21 cellular contexts compared by ENCODE assay signal in genomic region chr4:82519776-82520175, GRCh38. TPM values are rescaled to one million over a fixed set of nuclear protein-coding genes. Genes with fewer than 3 reads are reported as not detected.
DNase-seq lines count a peak whose midpoint lies in the region; ATAC-seq, FAIRE-seq and TF ChIP-seq lines count a peak whose summit lies in the region.
"Had no signal": no experiment of that assay in that cellular context is flagged by ENCODE, and none has a peak within 500 bp of the region (broad histone marks: within the 10 kb centered on the region; RNA-seq: fewer than 3 reads in every experiment).

No MANE protein-coding gene starts in this region.

- no peak for FAIRE-seq in endothelial cell of umbilical vein (lab: Jason Lieb, UNC)
- FAIRE-seq: RCC 7860 had no signal

- H2BK5ac ChIP-seq in IMR-90 (ENCODE audit: low read depth, low read length, poor library complexity, severe bottlenecking) (no peak overlapping the region), mesenchymal stem cell (ENCODE audit: low read depth, low read length, poor library complexity, severe bottlenecking) (no peak overlapping the region)

- no peak overlapping the region for H3K4ac ChIP-seq in IMR-90 (ENCODE audit: low read depth, low read length)
- H3K4ac ChIP-seq in mesenchymal stem cell (ENCODE audit: low read depth in 1 of 2, low read length in 2 of 2), result no peak overlapping the region

- no peak for TF ChIP-seq POLR2A in IMR-90 (IDR thresholded peaks at IDR 0.05; ENCODE audit: low read depth, low read length)
- no peak for TF ChIP-seq POLR2A in endothelial cell of umbilical vein (IDR thresholded peaks at IDR 0.05; ENCODE audit: low read depth, low read length)

- in situ Hi-C loops in IMR-90 (cut with MboI; ENCODE audit: low sequenced_read_pairs), result no loop called here

- TF ChIP-seq RAD21 in IMR-90 (IDR thresholded peaks at IDR 0.05; ENCODE audit: low read length), result no peak

- no CpG with 5 or more reads among the region's 2 CpGs for WGBS in IMR-90 (ENCODE audit: extremely low coverage in 2 of 2, insufficient read length in 1 of 2), 2 experiments
- WGBS in mesenchymal stem cell, result 93% methylated on average over 2 of the region's 2 CpGs

- H3K79me1 ChIP-seq in IMR-90 (ENCODE audit: low read depth in 1 of 2, low read length in 2 of 2) (no peaks in the 10 kb centered on the region), mesenchymal stem cell (replicated peaks; ENCODE audit: low read length, poor library complexity, severe bottlenecking) (no peaks in the 10 kb centered on the region)

- no peak overlapping the region for H3K18ac ChIP-seq in IMR-90 (ENCODE audit: low read depth, low read length)
- no peak overlapping the region for H3K18ac ChIP-seq in mesenchymal stem cell (ENCODE audit: low read depth in 1 of 2, low read length in 2 of 2)

- H3K4me2 ChIP-seq in IMR-90 (ENCODE audit: low read depth, low read length) (no peak overlapping the region), endothelial cell of umbilical vein (ENCODE audit: insufficient read depth, low read length) (no peak overlapping the region), mesenchymal stem cell (ENCODE audit: low read length, poor library complexity, severe bottlenecking) (no peak overlapping the region)

- H3K9ac ChIP-seq in IMR-90 (ENCODE audit: low read depth, low read length) (no peak overlapping the region), endothelial cell of umbilical vein (replicated peaks; ENCODE audit: extremely low read depth, insufficient read depth, low read length) (no peak overlapping the region), mesenchymal stem cell (ENCODE audit: low read length) (peak overlapping the region; percentile 36)

- no peak overlapping the region for H2BK15ac ChIP-seq in IMR-90 (ENCODE audit: low read depth, low read length)
- no peak overlapping the region for H2BK15ac ChIP-seq in mesenchymal stem cell (ENCODE audit: low read depth, poor library complexity, severe bottlenecking)

- H3K27me3 ChIP-seq in IMR-90 (ENCODE audit: control insufficient read depth, insufficient read depth, low read length) (peaks cover 2% of the 10 kb centered on the region; the same call in 1 of the 2 replicates), endothelial cell of umbilical vein (ENCODE audit: control insufficient read depth in 2 of 2, insufficient read depth in 2 of 2, low read length in 2 of 2) (no peaks in the 10 kb centered on the region), mesenchymal stem cell (ENCODE audit: control insufficient read depth in 1 of 2, insufficient read depth in 1 of 2, low read length in 2 of 2) (no peaks in the 10 kb centered on the region), tibial artery (no peaks in the 10 kb centered on the region)
- H3K27me3 ChIP-seq: BE2C had no signal

- 0 out of 2 replicates have a peak, but pooled peaks cover 2% of the 10 kb centered on the region for H3K9me1 ChIP-seq in IMR-90 (ENCODE audit: insufficient read depth, low read length)
- H3K9me1 ChIP-seq in endothelial cell of umbilical vein (replicated peaks; ENCODE audit: control insufficient read depth, extremely low read depth, insufficient read depth, low read length), result no peaks in the 10 kb centered on the region

- H3K4me1 ChIP-seq in IMR-90 (ENCODE audit: control insufficient read depth, insufficient read depth, low read length), result peaks cover 9% of the 10 kb centered on the region
- peaks cover 40% of the 10 kb centered on the region for H3K4me1 ChIP-seq in endothelial cell of umbilical vein (ENCODE audit: control insufficient read depth, extremely low read depth, insufficient read depth, low read length)
- peaks cover 10% of the 10 kb centered on the region for H3K4me1 ChIP-seq in mesenchymal stem cell (ENCODE audit: control insufficient read depth, insufficient read depth, low read depth, low read length)
- H3K4me1 ChIP-seq in tibial artery, result peaks cover 0 to 8% (median 0%) of the 10 kb centered on the region in 4 donors
- H3K4me1 ChIP-seq: BE2C had no signal

- TF ChIP-seq CTCF in IMR-90 (conservative IDR thresholded peaks at IDR 0.05; ENCODE audit: low read depth, low read length) (no peak), endothelial cell of umbilical vein (IDR thresholded peaks at IDR 0.05; ENCODE audit: extremely low read depth in 1 of 2, insufficient read depth in 1 of 2, low read depth in 1 of 2, low read length in 2 of 2) (no peak), tibial artery (IDR thresholded peaks at IDR 0.05) (no peak)

- H2BK120ac ChIP-seq in IMR-90 (ENCODE audit: low read depth, low read length), result no peak overlapping the region
- H2BK120ac ChIP-seq in mesenchymal stem cell (ENCODE audit: low read depth, low read length), result no peak overlapping the region

- H3K4me3 ChIP-seq in IMR-90 (ENCODE audit: insufficient read depth, low read depth, low read length), result no peak overlapping the region
- no peak overlapping the region for H3K4me3 ChIP-seq in endothelial cell of umbilical vein (replicated peaks in 1 of 3; ENCODE audit: insufficient read depth in 1 of 3, low read depth in 1 of 3, low read length in 3 of 3)
- peak overlapping the region in 1 of 2 experiments; percentile 39 for H3K4me3 ChIP-seq in mesenchymal stem cell (ENCODE audit: insufficient read depth in 1 of 2, low read depth in 1 of 2, low read length in 2 of 2)
- no peak overlapping the region for H3K4me3 ChIP-seq in tibial artery
- H3K4me3 ChIP-seq: HAP-1 had no signal

- DNase-seq in IMR-90, result peak; percentile 11
- DNase-seq in RKO (ENCODE audit: low spot score), result peak; percentile 2
- DNase-seq in endothelial cell of umbilical vein (ENCODE audit: low read depth, low spot score), result peak; percentile 11
- peak; percentile 6 for DNase-seq in mesenchymal stem cell
- no peak for DNase-seq in activated CD4-positive, alpha-beta T cell treated with anti-CD3 and anti-CD28 coated beads, Interleukin-2, amount 50 U/mL, for 48 hours
- DNase-seq in tibial artery, result no peak
- DNase-seq in NCI-H1105 (lab: John Stamatoyannopoulos, UW), result no peak
- no peak for DNase-seq in stimulated activated CD4-positive, alpha-beta T cell treated with anti-CD3 and anti-CD28 coated beads, Interleukin-12 subunit alpha, Interleukin-12 subunit beta, amount 100 ng/mL, for 4 hours
- DNase-seq: BE2C; Calu3; CD4-positive, alpha-beta T cell; NCI-H1417; NCI-H1930; NCI-H2171; NCI-H446 treated with DMSO at 0.1 percent for 48 hours; NCI-H774; SIG-M5 had no signal

- H3K23ac ChIP-seq in IMR-90 (ENCODE audit: low read depth, low read length), result no peak overlapping the region
- H3K23ac ChIP-seq in mesenchymal stem cell (ENCODE audit: low read length in 2 of 2), result no peak overlapping the region

- CTCF ChIA-PET in IMR-90 (lab: Yijun Ruan, JAX) (no interaction called here), endothelial cell of umbilical vein (lab: Charles Lee) (interaction anchor here (4.7 kb wide), 1 partner anchor 220 kb away, joined by 31 read pairs; no protein-coding TSS in a partner anchor)

- no TSS peak for BruUV-seq in IMR-90 (replicated peaks; lab: Mats Ljungman, UMichigan)
- BruUV-seq in endothelial cell of umbilical vein (replicated peaks; lab: Mats Ljungman, UMichigan), result no TSS peak

- H3K27ac ChIP-seq in IMR-90 (ENCODE audit: insufficient read depth, low read length), result no peak overlapping the region
- H3K27ac ChIP-seq in endothelial cell of umbilical vein (ENCODE audit: insufficient read depth, low read depth, low read length), result no peak overlapping the region
- no peak overlapping the region for H3K27ac ChIP-seq in mesenchymal stem cell (ENCODE audit: low read length, poor library complexity, severe bottlenecking)
- no peak overlapping the region for H3K27ac ChIP-seq in tibial artery

- POLR2A ChIA-PET in IMR-90 (lab: Charles Lee; ENCODE audit: unreplicated experiment), result no interaction called here
- POLR2A ChIA-PET in endothelial cell of umbilical vein (lab: Charles Lee), result no interaction called here

- ATAC-seq in IMR-90 (ENCODE audit: low read depth), result no peak

- H2BK12ac ChIP-seq in mesenchymal stem cell (ENCODE audit: low read length in 2 of 2), result no peak overlapping the region

- no peak overlapping the region for H2AFZ ChIP-seq in IMR-90 (replicated peaks; ENCODE audit: low read length, poor library complexity)
- no peak overlapping the region for H2AFZ ChIP-seq in endothelial cell of umbilical vein (ENCODE audit: low read depth, low read length)
- H2AFZ ChIP-seq in mesenchymal stem cell (ENCODE audit: low read depth, low read length), result no peak overlapping the region

- H4K91ac ChIP-seq in IMR-90 (ENCODE audit: insufficient read depth, low read depth, low read length), result no peak overlapping the region
- no peak overlapping the region for H4K91ac ChIP-seq in mesenchymal stem cell (ENCODE audit: low read length)

- H2AK5ac ChIP-seq in IMR-90 (ENCODE audit: low read depth, low read length) (no peak overlapping the region), mesenchymal stem cell (ENCODE audit: low read length, severe bottlenecking) (no peak overlapping the region)

- dilution Hi-C loops in IMR-90 (cut with HindIII; ENCODE audit: low sequenced_read_pairs, unreplicated experiment) (no loop called here), endothelial cell of umbilical vein (cut with MboI; ENCODE audit: extremely low pct_ligation_motif_present, low sequenced_read_pairs) (no loop called here)

- H4K20me1 ChIP-seq in IMR-90 (ENCODE audit: insufficient read depth, low read length) (no peaks in the 10 kb centered on the region), endothelial cell of umbilical vein (replicated peaks; ENCODE audit: control insufficient read depth, extremely low read depth, insufficient read depth, low read length) (no peaks in the 10 kb centered on the region)

- H3K9me3 ChIP-seq in IMR-90 (ENCODE audit: control insufficient read depth, insufficient read depth, low read length) (no peaks in the 10 kb centered on the region), endothelial cell of umbilical vein (replicated peaks; ENCODE audit: control insufficient read depth, insufficient read depth, low read length) (no peaks in the 10 kb centered on the region), mesenchymal stem cell (ENCODE audit: control insufficient read depth, low read length) (no peaks in the 10 kb centered on the region), tibial artery (no peaks in the 10 kb centered on the region)
- H3K9me3 ChIP-seq: BE2C, HAP-1 had no signal

- intact Hi-C loops in IMR-90 (cut with micrococcal nuclease), result no loop called here
- intact Hi-C loops in endothelial cell of umbilical vein (cut with micrococcal nuclease), result loop anchor here (5.0 kb wide), 1 partner anchor 52 kb away; no protein-coding TSS in a partner anchor
- intact Hi-C loops in tibial artery (cut with DNase I; ENCODE audit: low total_unique reads), result no loop called here

- H4K8ac ChIP-seq in IMR-90 (ENCODE audit: low read depth in 2 of 2, low read length in 2 of 2) (no peak overlapping the region), mesenchymal stem cell (ENCODE audit: low read length) (no peak overlapping the region)

- no peak overlapping the region for H2AK9ac ChIP-seq in IMR-90 (replicated peaks; ENCODE audit: low read depth, low read length, poor library complexity)

- no peak overlapping the region for H3K56ac ChIP-seq in IMR-90 (ENCODE audit: extremely low read depth, insufficient read depth, low read length)

- H3K36me3 ChIP-seq in IMR-90 (ENCODE audit: control insufficient read depth, insufficient read depth, low read length) (no peaks in the 10 kb centered on the region), endothelial cell of umbilical vein (ENCODE audit: control insufficient read depth in 2 of 2, extremely low read depth in 1 of 2, insufficient read depth in 2 of 2, low read length in 2 of 2) (no peaks in the 10 kb centered on the region), mesenchymal stem cell (ENCODE audit: control insufficient read depth in 1 of 2, insufficient read depth in 2 of 2, low read depth in 1 of 2, low read length in 2 of 2) (no peaks in the 10 kb centered on the region), tibial artery (no peaks in the 10 kb centered on the region)
- H3K36me3 ChIP-seq: BE2C, HAP-1 had no signal

- H3K14ac ChIP-seq in IMR-90 (replicated peaks; ENCODE audit: low read depth, low read length) (no peak overlapping the region), mesenchymal stem cell (ENCODE audit: low read length in 2 of 2) (no peak overlapping the region)

- no peak overlapping the region for H4K5ac ChIP-seq in IMR-90 (ENCODE audit: low read depth, low read length)

- no peak overlapping the region for H2BK20ac ChIP-seq in IMR-90 (ENCODE audit: low read depth, low read length)

- H3K79me2 ChIP-seq in endothelial cell of umbilical vein (ENCODE audit: control insufficient read depth, insufficient read depth, low read length), result no peaks in the 10 kb centered on the region

RNA-seq across cellular contexts. Expression of gene TMEM150C, which starts 42.0 kb away (rescaled TPM):
- total RNA-seq in IMR-90 (2012; rRNA removed) (under 0.01 and 0.36 TPM in 2 replicates), endothelial cell of umbilical vein (6.5 and 6.6 TPM in 2 replicates)
- polyA plus RNA-seq in IMR-90 (2012; rRNA removed) (0.09 and 0.10 TPM in 2 replicates), endothelial cell of umbilical vein (3.8 and 4.1 TPM in 2 replicates)
- polyA plus RNA-seq in IMR-90 (2012; cell fraction: cytosol; rRNA removed), result 0.03 TPM in 2 replicates
- 0.02 and 0.03 TPM in 2 replicates for polyA plus RNA-seq in IMR-90 (2012; cell fraction: nucleus; rRNA removed; ENCODE audit: low replicate concordance)
- 3.6 and 4.8 TPM in 2 replicates for polyA plus RNA-seq in endothelial cell of umbilical vein (2011; cell fraction: cytosol; rRNA removed)
- polyA plus RNA-seq in endothelial cell of umbilical vein (2011; cell fraction: nucleus; rRNA removed), result 2.7 and 3.0 TPM in 2 replicates
- polyA plus RNA-seq in endothelial cell of umbilical vein (2012), result 4.1 TPM in 2 replicates
- 8.5 and 8.9 TPM in 2 replicates for polyA minus RNA-seq in endothelial cell of umbilical vein
- polyA minus RNA-seq in endothelial cell of umbilical vein (2011; cell fraction: cytosol; rRNA and poly(A)+ RNA removed), result not detected
- polyA minus RNA-seq in endothelial cell of umbilical vein (2011; cell fraction: nucleus; rRNA and poly(A)+ RNA removed), result 2.1 and 3.4 TPM in 2 replicates
- polyA plus RNA-seq in mesenchymal stem cell (2013, experiment 1 of 2), result 4.3 TPM
- 4.5 TPM for polyA plus RNA-seq in mesenchymal stem cell (2013, experiment 2 of 2)
- total RNA-seq: CD4-positive, alpha-beta T cell; LHCN-M2 had no signal
- polyA plus RNA-seq: IgD-negative memory B cell had no signal

Comparison
In these comparisons a context has a peak if more than half of its experiments do, and no peak if none do; other contexts are left out.
1. DNase-seq: peak in IMR-90 (single experiment), RKO (single experiment), endothelial cell of umbilical vein (single experiment) and mesenchymal stem cell (single experiment); none in activated CD4-positive, alpha-beta T cell treated with anti-CD3 and anti-CD28 coated beads, Interleukin-2, amount 50 U/mL, for 48 hours (0 of 2), tibial artery (0 of 2), NCI-H1105 (single experiment) and stimulated activated CD4-positive, alpha-beta T cell treated with anti-CD3 and anti-CD28 coated beads, Interleukin-12 subunit alpha, Interleukin-12 subunit beta, amount 100 ng/mL, for 4 hours (single experiment).